ENCODE assay signal across 8 cellular contexts in genomic region chr1:108199781-108200626, GRCh38.
DNase-seq lines count a peak whose midpoint lies in the region; ATAC-seq and TF ChIP-seq lines count a peak whose summit lies in the region.

SLC25A24 (minus strand) TSS chr1:108200343; CDS start chr1:108200138, 205 bp downstream.

- no peak for TF ChIP-seq CTCF in AG09319 (IDR thresholded peaks at IDR 0.05; ENCODE audit: low read depth, low read length)

- DNase-seq in AG09319 (ENCODE audit: extremely low read depth, low read depth) (peak; percentile 52), NCI-H748 (lab: John Stamatoyannopoulos, UW; ENCODE audit: unreplicated experiment) (peak; percentile 87), medulla oblongata (ENCODE audit: extremely low spot score) (peak; percentile 68)
- peak; percentile 85 for DNase-seq in activated CD8-positive, alpha-beta memory T cell treated with anti-CD3 and anti-CD28 coated beads for 24 hours
- peak; percentile 48 to 61 (median 53) for DNase-seq in effector memory CD4-positive, alpha-beta T cell
- peak; percentile 37 for DNase-seq in stimulated activated CD8-positive, alpha-beta memory T cell treated with anti-CD3 and anti-CD28 coated beads, Interleukin-12 subunit alpha, Interleukin-12 subunit beta, amount 100 ng/mL, for 1 hour (ENCODE audit: low read depth)

- H3K27me3 ChIP-seq in effector memory CD4-positive, alpha-beta T cell (replicated peaks; ENCODE audit: control insufficient read depth, insufficient read depth, low read length, poor library complexity, severe bottlenecking) = no peaks in the 10 kb centered on the region

- peak; percentile 93 for ATAC-seq in GM18868 (IDR thresholded peaks at IDR 0.05; ENCODE audit: unreplicated experiment)
- ATAC-seq in HG03196 (IDR thresholded peaks at IDR 0.05; ENCODE audit: unreplicated experiment) = peak; percentile 75

- H3K9me3 ChIP-seq in effector memory CD4-positive, alpha-beta T cell (ENCODE audit: control insufficient read depth, low read length) = no peaks in the 10 kb centered on the region

- peaks cover 7% of the 10 kb centered on the region for H3K4me1 ChIP-seq in effector memory CD4-positive, alpha-beta T cell (ENCODE audit: control insufficient read depth, insufficient read depth, low read length, poor library complexity, severe bottlenecking)

- peak within 1 kb of the TSS; percentile 70 for H3K27ac ChIP-seq in effector memory CD4-positive, alpha-beta T cell (ENCODE audit: insufficient read depth, low read length, poor library complexity, severe bottlenecking)

- no peaks in the 10 kb centered on the region for H3K36me3 ChIP-seq in effector memory CD4-positive, alpha-beta T cell (ENCODE audit: control insufficient read depth, insufficient read depth, low read length)

- H3K4me3 ChIP-seq in effector memory CD4-positive, alpha-beta T cell (ENCODE audit: insufficient read depth, low read depth, low read length, poor library complexity, severe bottlenecking) = peak within 1 kb of the TSS; percentile 95

Comparison
In these comparisons a context has a peak if more than half of its experiments do, and no peak if none do; other contexts are left out.
1. Peak in every context shown above with its lines: DNase-seq, ATAC-seq, H3K4me3 ChIP-seq and H3K27ac ChIP-seq.
2. DNase-seq: peak in every context shown above with its lines; median percentile 87 in NCI-H748; 85 in activated CD8-positive, alpha-beta memory T cell treated with anti-CD3 and anti-CD28 coated beads for 24 hours; 68 in medulla oblongata; 53 in effector memory CD4-positive, alpha-beta T cell; 52 in AG09319; 37 in stimulated activated CD8-positive, alpha-beta memory T cell treated with anti-CD3 and anti-CD28 coated beads, Interleukin-12 subunit alpha, Interleukin-12 subunit beta, amount 100 ng/mL, for 1 hour.